Comparison of ENCODE assay signal across 8 cellular contexts in genomic region chr2:131105950-131106801, GRCh38. TPM values are rescaled to one million over a fixed set of nuclear protein-coding genes. Genes with fewer than 3 reads are reported as not detected.
DNase-seq lines count a peak whose midpoint lies in the region; ATAC-seq, FAIRE-seq and TF ChIP-seq lines count a peak whose summit lies in the region.

No MANE protein-coding gene starts in this region.

- no peaks in the 10 kb centered on the region for H3K36me3 ChIP-seq in CD4-positive, alpha-beta memory T cell (ENCODE audit: insufficient read depth, low read length)
- H3K36me3 ChIP-seq in SJSA1: peaks cover 20% of the 10 kb centered on the region; the same call in 1 of the 2 replicates
- no peaks in the 10 kb centered on the region for H3K36me3 ChIP-seq in keratinocyte (ENCODE audit: control insufficient read depth in 2 of 2, extremely low read depth in 1 of 2, insufficient read depth in 2 of 2, low read length in 2 of 2)

- FAIRE-seq in keratinocyte (lab: Jason Lieb, UNC): no peak

- TF ChIP-seq CTCF in MCF 10A (IDR thresholded peaks at IDR 0.05; ENCODE audit: unreplicated experiment) (no peak), keratinocyte (optimal IDR thresholded peaks at IDR 0.05 in 1 of 3, IDR thresholded peaks at IDR 0.05 in 1 of 3, conservative IDR thresholded peaks at IDR 0.05 in 1 of 3; ENCODE audit: extremely low read depth in 1 of 3, insufficient read depth in 2 of 3, low read length in 3 of 3) (no peak)

- no peak overlapping the region for H2AFZ ChIP-seq in keratinocyte (ENCODE audit: control insufficient read depth, low read length)

- peaks cover 38 to 67% (median 52%) of the 10 kb centered on the region in 4 donors for H3K4me1 Mint-ChIP-seq in CD4-positive, alpha-beta memory T cell
- H3K4me1 Mint-ChIP-seq in MCF 10A (ENCODE audit: insufficient read depth, unreplicated experiment): peaks cover 15% of the 10 kb centered on the region

- peak; percentile 38 for ATAC-seq in GM19328 (IDR thresholded peaks at IDR 0.05; ENCODE audit: unreplicated experiment)
- peak; percentile 42 for ATAC-seq in HG03439 (IDR thresholded peaks at IDR 0.05; ENCODE audit: unreplicated experiment)

- peak overlapping the region; percentile 95 for H3K9ac ChIP-seq in keratinocyte (ENCODE audit: control insufficient read depth, extremely low read depth, insufficient read depth, low read length)

- peaks cover 52% of the 10 kb centered on the region for H3K4me1 ChIP-seq in CD4-positive, alpha-beta memory T cell (ENCODE audit: insufficient read depth, low read length)
- H3K4me1 ChIP-seq in SJSA1 (replicated peaks) (peaks cover 19% of the 10 kb centered on the region), keratinocyte (ENCODE audit: control insufficient read depth, extremely low read depth, insufficient read depth, low read length) (peaks cover 17% of the 10 kb centered on the region)

- H3K36me3 Mint-ChIP-seq in CD4-positive, alpha-beta memory T cell: peaks cover 8 to 19% of the 10 kb centered on the region in 2 donors
- H3K36me3 Mint-ChIP-seq in MCF 10A (ENCODE audit: insufficient read depth, unreplicated experiment): peaks cover 46% of the 10 kb centered on the region

- intact Hi-C loops in CD4-positive, alpha-beta memory T cell (cut with micrococcal nuclease): loop anchor here (2.0 to 5.0 kb wide), 4 partner anchors 46 to 924 kb away; partner anchors contain the start of genes IMP4, MZT2A, MZT2B and SMPD4
- intact Hi-C loops in MCF 10A (cut with micrococcal nuclease): loop anchor here (1.0 kb wide), 1 partner anchor 13 kb away; the partner anchor contains the start of gene FAM168B

- H3K79me2 ChIP-seq in keratinocyte (ENCODE audit: control insufficient read depth, insufficient read depth, low read length): peaks cover 56% of the 10 kb centered on the region

- TSS peak; percentile 39 for BruUV-seq in MCF 10A (replicated peaks; lab: Mats Ljungman, UMichigan)

- no peaks in the 10 kb centered on the region for H3K9me3 ChIP-seq in CD4-positive, alpha-beta memory T cell (ENCODE audit: control insufficient read depth in 1 of 2, low read length in 2 of 2)
- H3K9me3 ChIP-seq in SJSA1 (replicated peaks): no peaks in the 10 kb centered on the region
- H3K9me3 ChIP-seq in keratinocyte (ENCODE audit: control insufficient read depth, low read depth, low read length): no peaks in the 10 kb centered on the region

- peak overlapping the region; percentile 90 to 91 for H3K4me3 ChIP-seq in CD4-positive, alpha-beta memory T cell (ENCODE audit: low read length in 2 of 2)
- H3K4me3 ChIP-seq in SJSA1 (peak overlapping the region; percentile 59), keratinocyte (ENCODE audit: control insufficient read depth in 2 of 3, extremely low read depth in 1 of 3, insufficient read depth in 2 of 3, low read depth in 1 of 3, low read length in 3 of 3) (peak overlapping the region; percentile 78 to 86 (median 85))

- H3K4me2 ChIP-seq in keratinocyte (ENCODE audit: control insufficient read depth, extremely low read depth, insufficient read depth, low read depth, low read length): peak overlapping the region; percentile 88

- H3K27ac ChIP-seq in CD4-positive, alpha-beta memory T cell (ENCODE audit: low read depth, low read length): peak overlapping the region; percentile 95
- H3K27ac ChIP-seq in SJSA1: no peak overlapping the region
- H3K27ac ChIP-seq in keratinocyte (ENCODE audit: control insufficient read depth, insufficient read depth, low read length): peak overlapping the region; percentile 93

- H3K27me3 ChIP-seq in CD4-positive, alpha-beta memory T cell (ENCODE audit: insufficient read depth, low read length): no peaks in the 10 kb centered on the region
- H3K27me3 ChIP-seq in SJSA1 (replicated peaks) (no peaks in the 10 kb centered on the region), keratinocyte (ENCODE audit: control insufficient read depth, extremely low read depth, insufficient read depth, low read length) (no peaks in the 10 kb centered on the region)

- H3K27ac Mint-ChIP-seq in CD4-positive, alpha-beta memory T cell: peak overlapping the region; percentile 92 to 99 (median 97)
- peak overlapping the region; percentile 92 for H3K27ac Mint-ChIP-seq in MCF 10A (ENCODE audit: low read depth, unreplicated experiment)

- no peaks in the 10 kb centered on the region for H3K27me3 Mint-ChIP-seq in CD4-positive, alpha-beta memory T cell
- no peaks in the 10 kb centered on the region for H3K27me3 Mint-ChIP-seq in MCF 10A (ENCODE audit: insufficient read depth, unreplicated experiment)

- dilution Hi-C loops in keratinocyte (cut with MboI; ENCODE audit: extremely low pct_ligation_motif_present, low sequenced_read_pairs): no loop called here

- peak in 1 of 5 donors; percentile 8 for DNase-seq in CD4-positive, alpha-beta memory T cell
- DNase-seq in SJSA1 (ENCODE audit: low read depth in 1 of 2, low spot score in 2 of 2) (peak; percentile 43 to 54), MCF 10A (ENCODE audit: unreplicated experiment) (peak; percentile 38), keratinocyte (ENCODE audit: low read depth, low spot score) (no peak), NCI-H1092 (lab: John Stamatoyannopoulos, UW) (no peak)
- peak; percentile 50 to 54 for DNase-seq in stimulated activated CD4-positive, alpha-beta T cell treated with anti-CD3 and anti-CD28 coated beads, Interleukin-2, amount 100 ng/mL, for 24 hours

- POLR2A ChIA-PET in CD4-positive, alpha-beta memory T cell (lab: Charles Lee; ENCODE audit: partially characterized antibody): interaction anchor here (0.9 to 4.0 kb wide), 2 partner anchors 13 to 21 kb away, joined by 3 to 99 read pairs; partner anchors contain the start of gene FAM168B
- POLR2A ChIA-PET in MCF 10A (lab: Yijun Ruan, JAX): interaction anchor here (0.7 to 1.8 kb wide), 8 partner anchors 11 to 763 kb away, joined by 3 to 30 read pairs (median 6); partner anchors contain the start of genes FAM168B and IMP4

- H4K20me1 ChIP-seq in keratinocyte (ENCODE audit: control insufficient read depth, extremely low read depth, insufficient read depth, low read length): peaks cover 10% of the 10 kb centered on the region

- H3K9me3 Mint-ChIP-seq in CD4-positive, alpha-beta memory T cell: no peaks in the 10 kb centered on the region
- H3K9me3 Mint-ChIP-seq in MCF 10A (ENCODE audit: unreplicated experiment): no peaks in the 10 kb centered on the region

- peak overlapping the region; percentile 94 to 99 (median 98) for H3K4me3 Mint-ChIP-seq in CD4-positive, alpha-beta memory T cell
- H3K4me3 Mint-ChIP-seq in MCF 10A (ENCODE audit: unreplicated experiment): peak overlapping the region; percentile 87

- CTCF ChIA-PET in CD4-positive, alpha-beta memory T cell (lab: Charles Lee; ENCODE audit: partially characterized antibody): no interaction called here
- CTCF ChIA-PET in MCF 10A (lab: Yijun Ruan, JAX): interaction anchor here (0.6 to 1.9 kb wide), 2 partner anchors 232 to 914 kb away, joined by 4 read pairs; no protein-coding TSS in a partner anchor

- H3K9me1 ChIP-seq in keratinocyte (ENCODE audit: control insufficient read depth, extremely low read depth, insufficient read depth, low read length): no peaks in the 10 kb centered on the region

RNA-seq across cellular contexts. Expression of gene PLEKHB2, which starts 1.0 kb away (rescaled TPM):
- 10 to 100 TPM; 45.5 to 48.3 TPM for total RNA-seq in CD4-positive, alpha-beta memory T cell
- 10 to 100 TPM; 70.3 to 84.2 TPM for polyA plus RNA-seq in CD4-positive, alpha-beta memory T cell
- 96.6 and 119 TPM in 2 replicates for total RNA-seq in SJSA1 (2014; rRNA removed; shearing (Covaris generic))
- total RNA-seq in MCF 10A (2022): 57.6 and 78.1 TPM in 2 replicates
- 74.9 to 77.0 TPM (median 75.5 TPM) in 3 replicates for polyA plus RNA-seq in keratinocyte
- polyA plus RNA-seq in keratinocyte (2011; ENCODE audit: low read depth): 63.1 TPM
- 97.1 and 105 TPM in 2 replicates for polyA plus RNA-seq in keratinocyte (2011; cell fraction: cytosol; rRNA removed)
- 85.2 and 96.0 TPM in 2 replicates for polyA plus RNA-seq in keratinocyte (2011; cell fraction: nucleus; rRNA removed)
- polyA plus RNA-seq in keratinocyte (2012; ENCODE audit: low replicate concordance): 56.6 and 73.4 TPM in 2 replicates
- polyA minus RNA-seq in keratinocyte: 75.1 to 128 TPM (median 121 TPM) in 3 replicates
- 90.9 TPM for polyA minus RNA-seq in keratinocyte (2011; cell fraction: cytosol; rRNA and poly(A)+ RNA removed)
- polyA minus RNA-seq in keratinocyte (2011; cell fraction: nucleus; rRNA and poly(A)+ RNA removed): 60.4 and 83.4 TPM in 2 replicates

RNA-seq across cellular contexts. Expression of gene FAM168B, which starts 12.9 kb away (rescaled TPM):
- 10 to 100 TPM; 79.4 to 81.0 TPM for total RNA-seq in CD4-positive, alpha-beta memory T cell
- polyA plus RNA-seq in CD4-positive, alpha-beta memory T cell: 10 to 100 TPM; 17.4 to 37.2 TPM
- 119 and 138 TPM in 2 replicates for total RNA-seq in SJSA1 (2014; rRNA removed; shearing (Covaris generic))
- total RNA-seq in MCF 10A (2022): 159 and 172 TPM in 2 replicates
- 50.8 to 88.4 TPM (median 63.6 TPM) in 3 replicates for polyA plus RNA-seq in keratinocyte
- 17.4 TPM for polyA plus RNA-seq in keratinocyte (2011; ENCODE audit: low read depth)
- 66.2 and 78.5 TPM in 2 replicates for polyA plus RNA-seq in keratinocyte (2011; cell fraction: cytosol; rRNA removed)
- 75.3 and 96.1 TPM in 2 replicates for polyA plus RNA-seq in keratinocyte (2011; cell fraction: nucleus; rRNA removed)
- polyA plus RNA-seq in keratinocyte (2012; ENCODE audit: low replicate concordance): 38.7 and 63.1 TPM in 2 replicates
- polyA minus RNA-seq in keratinocyte: 83.0 to 191 TPM (median 115 TPM) in 3 replicates
- polyA minus RNA-seq in keratinocyte (2011; cell fraction: cytosol; rRNA and poly(A)+ RNA removed): 111 TPM
- 46.8 and 59.2 TPM in 2 replicates for polyA minus RNA-seq in keratinocyte (2011; cell fraction: nucleus; rRNA and poly(A)+ RNA removed)

Comparison
In these comparisons a context has a peak if more than half of its experiments do, and no peak if none do; other contexts are left out.
1. DNase-seq: peak in SJSA1 (2 of 2), MCF 10A (single experiment) and stimulated activated CD4-positive, alpha-beta T cell treated with anti-CD3 and anti-CD28 coated beads, Interleukin-2, amount 100 ng/mL, for 24 hours (2 of 2); none in keratinocyte (single experiment) and NCI-H1092 (single experiment).
2. Peak in every context shown above with its lines, with median percentiles within 50 percentile points of each other: H3K4me3 ChIP-seq.